Comparison of ENCODE assay signal across 23 cellular contexts in genomic region chrX:152646961-152647360, GRCh38. TPM values are rescaled to one million over a fixed set of nuclear protein-coding genes. Genes with fewer than 3 reads are reported as not detected.
DNase-seq lines count a peak whose midpoint lies in the region; ATAC-seq and TF ChIP-seq lines count a peak whose summit lies in the region.
"Had no signal": no experiment of that assay in that cellular context is flagged by ENCODE, and none has a peak within 500 bp of the region (broad histone marks: within the 10 kb centered on the region; RNA-seq: fewer than 3 reads in every experiment).

No MANE protein-coding gene starts in this region.

- H4K8ac ChIP-seq in mesenchymal stem cell (ENCODE audit: low read length): no peak overlapping the region

- H3K4me3 ChIP-seq in BLaER1 treated with 17β-estradiol and CSF1 and Interleukin-3, amounts not matched to agents 10 nM and 100 nM: no peak overlapping the region
- H3K4me3 ChIP-seq in OCI-LY3 (ENCODE audit: low read length): no peak overlapping the region
- H3K4me3 ChIP-seq in esophagus muscularis mucosa: no peak overlapping the region
- no peak overlapping the region for H3K4me3 ChIP-seq in mesenchymal stem cell (ENCODE audit: insufficient read depth in 1 of 2, low read depth in 1 of 2, low read length in 2 of 2)
- H3K4me3 ChIP-seq: GM23248 had no signal

- H3K27me3 ChIP-seq in BLaER1 treated with 17β-estradiol and CSF1 and Interleukin-3, amounts not matched to agents 10 nM and 100 nM: peaks cover 84 to 100% (median 99%) of the 10 kb centered on the region in 11 experiments
- H3K27me3 ChIP-seq in OCI-LY3 (ENCODE audit: low read depth, low read length) (0 out of 2 replicates have a peak, but pooled peaks cover 8% of the 10 kb centered on the region), esophagus muscularis mucosa (no peaks in the 10 kb centered on the region), mesenchymal stem cell (ENCODE audit: control insufficient read depth in 1 of 2, insufficient read depth in 1 of 2, low read length in 2 of 2) (peaks cover 0 to 63% of the 10 kb centered on the region in 2 experiments)
- H3K27me3 ChIP-seq: BE2C had no signal

- no peak for TF ChIP-seq EP300 in esophagus muscularis mucosa (IDR thresholded peaks at IDR 0.05)

- H3K36me3 ChIP-seq in BLaER1 treated with 17β-estradiol and CSF1 and Interleukin-3, amounts not matched to agents 10 nM and 100 nM: no peaks in the 10 kb centered on the region
- no peaks in the 10 kb centered on the region for H3K36me3 ChIP-seq in OCI-LY3 (replicated peaks; ENCODE audit: low read depth, low read length)
- no peaks in the 10 kb centered on the region for H3K36me3 ChIP-seq in esophagus muscularis mucosa
- H3K36me3 ChIP-seq in mesenchymal stem cell (ENCODE audit: control insufficient read depth in 1 of 2, insufficient read depth in 2 of 2, low read depth in 1 of 2, low read length in 2 of 2): no peaks in the 10 kb centered on the region
- H3K36me3 ChIP-seq: BE2C had no signal

- WGBS in esophagus muscularis mucosa: 82% methylated on average over 7 of the region's 12 CpGs
- 89% methylated on average over 12 of the region's 12 CpGs for WGBS in mesenchymal stem cell

- peaks cover 0 to 8% (median 0%) of the 10 kb centered on the region in 11 experiments; a peak in 3 of 22 replicates for H4K20me1 ChIP-seq in BLaER1 treated with 17β-estradiol and CSF1 and Interleukin-3, amounts not matched to agents 10 nM and 100 nM
- no peaks in the 10 kb centered on the region for H4K20me1 ChIP-seq in OCI-LY3 (ENCODE audit: insufficient read depth, low read length)

- no peak overlapping the region for H3K18ac ChIP-seq in mesenchymal stem cell (ENCODE audit: low read depth in 1 of 2, low read length in 2 of 2)

- no peak overlapping the region for H3K9ac ChIP-seq in BLaER1 treated with 17β-estradiol and CSF1 and Interleukin-3, amounts not matched to agents 10 nM and 100 nM
- H3K9ac ChIP-seq in OCI-LY3 (ENCODE audit: low read length) (no peak overlapping the region), mesenchymal stem cell (ENCODE audit: low read length) (no peak overlapping the region)
- H3K9ac ChIP-seq: GM23248 had no signal

- peaks cover 0 to 2% (median 0%) of the 10 kb centered on the region in 11 experiments; a peak in 2 of 22 replicates for H3K9me3 ChIP-seq in BLaER1 treated with 17β-estradiol and CSF1 and Interleukin-3, amounts not matched to agents 10 nM and 100 nM (replicated peaks in 1 of 11)
- H3K9me3 ChIP-seq in OCI-LY3 (ENCODE audit: insufficient read depth, low read length): no peaks in the 10 kb centered on the region
- H3K9me3 ChIP-seq in esophagus muscularis mucosa: no peaks in the 10 kb centered on the region
- peaks cover 3% of the 10 kb centered on the region for H3K9me3 ChIP-seq in mesenchymal stem cell (ENCODE audit: control insufficient read depth, low read length)
- H3K9me3 ChIP-seq: BE2C had no signal

- TF ChIP-seq CTCF in OCI-LY3 (IDR thresholded peaks at IDR 0.05; ENCODE audit: low read depth, low read length) (no peak), esophagus muscularis mucosa (IDR thresholded peaks at IDR 0.05) (no peak)

- no peaks in the 10 kb centered on the region for H3K79me2 ChIP-seq in OCI-LY3 (ENCODE audit: low read length)

- intact Hi-C loops in esophagus muscularis mucosa (cut with DNase I): no loop called here

- H2BK15ac ChIP-seq in mesenchymal stem cell (ENCODE audit: low read depth, poor library complexity, severe bottlenecking): no peak overlapping the region

- H3K4ac ChIP-seq in mesenchymal stem cell (ENCODE audit: low read depth in 1 of 2, low read length in 2 of 2): no peak overlapping the region

- H3K23ac ChIP-seq in mesenchymal stem cell (ENCODE audit: low read length in 2 of 2): no peak overlapping the region

- no peak overlapping the region for H2AK5ac ChIP-seq in mesenchymal stem cell (ENCODE audit: low read length, severe bottlenecking)

- no peak overlapping the region for H3K27ac ChIP-seq in BLaER1 treated with 17β-estradiol and CSF1 and Interleukin-3, amounts not matched to agents 10 nM and 100 nM
- H3K27ac ChIP-seq in OCI-LY3 (ENCODE audit: low read length) (no peak overlapping the region), esophagus muscularis mucosa (replicated peaks in 1 of 4) (no peak overlapping the region), mesenchymal stem cell (ENCODE audit: low read length, poor library complexity, severe bottlenecking) (no peak overlapping the region)
- H3K27ac ChIP-seq: GM23248 had no signal

- H2BK5ac ChIP-seq in mesenchymal stem cell (ENCODE audit: low read depth, low read length, poor library complexity, severe bottlenecking): no peak overlapping the region

- H2AFZ ChIP-seq in OCI-LY3 (ENCODE audit: low read depth, low read length) (no peak overlapping the region), mesenchymal stem cell (ENCODE audit: low read depth, low read length) (no peak overlapping the region)
- H2AFZ ChIP-seq: GM23248 had no signal

- H3K79me1 ChIP-seq in mesenchymal stem cell (replicated peaks; ENCODE audit: low read length, poor library complexity, severe bottlenecking): no peaks in the 10 kb centered on the region

- no peak for TF ChIP-seq POLR2A in esophagus muscularis mucosa (IDR thresholded peaks at IDR 0.05; ENCODE audit: low read depth)

- no peak overlapping the region for H3K14ac ChIP-seq in mesenchymal stem cell (ENCODE audit: low read length in 2 of 2)

- DNase-seq in esophagus muscularis mucosa (ENCODE audit: extremely low spot score) (peak; percentile 21), NCI-H1105 (lab: John Stamatoyannopoulos, UW) (no peak), CD1c-positive myeloid dendritic cell (ENCODE audit: extremely low spot score) (no peak), mesenchymal stem cell (no peak)
- DNase-seq: ACHN; BE2C; CD8-positive, alpha-beta memory T cell; COR-L47; DMS 273 treated with DMSO at 0.1 percent for 48 hours; DMS53; DND-41; EL; GM23248; HCEC 1CT; KBM-7 had no signal

- peaks cover 0 to 16% (median 11%) of the 10 kb centered on the region in 10 experiments; a peak in 14 of 20 replicates for H3K4me1 ChIP-seq in BLaER1 treated with 17β-estradiol and CSF1 and Interleukin-3, amounts not matched to agents 10 nM and 100 nM
- H3K4me1 ChIP-seq in OCI-LY3 (ENCODE audit: low read length) (peaks cover 4% of the 10 kb centered on the region; the same call in 1 of the 2 replicates), esophagus muscularis mucosa (no peaks in the 10 kb centered on the region), mesenchymal stem cell (ENCODE audit: control insufficient read depth, insufficient read depth, low read depth, low read length) (no peaks in the 10 kb centered on the region)
- H3K4me1 ChIP-seq: BE2C had no signal

- H4K91ac ChIP-seq in mesenchymal stem cell (ENCODE audit: low read length): no peak overlapping the region

- peak overlapping the region in 9 of 11 experiments; percentile 15 to 63 (median 55); a peak in 15 of 22 replicates for H3K4me2 ChIP-seq in BLaER1 treated with 17β-estradiol and CSF1 and Interleukin-3, amounts not matched to agents 10 nM and 100 nM
- H3K4me2 ChIP-seq in OCI-LY3 (ENCODE audit: low read length) (peak overlapping the region; percentile 17; the same call in 1 of the 2 replicates), mesenchymal stem cell (ENCODE audit: low read length, poor library complexity, severe bottlenecking) (no peak overlapping the region)

- H2BK12ac ChIP-seq in mesenchymal stem cell (ENCODE audit: low read length in 2 of 2): no peak overlapping the region

- ATAC-seq in GM21717 (IDR thresholded peaks at IDR 0.05; ENCODE audit: unreplicated experiment) (peak; percentile 43), SK-N-SH treated with all-trans-retinoic acid at 6 μM for 48 hours (no peak)
- ATAC-seq: HepG2 had no signal

- no peak overlapping the region for H2BK120ac ChIP-seq in mesenchymal stem cell (ENCODE audit: low read depth, low read length)

TF ChIP-seq in SK-N-SH treated with all-trans-retinoic acid at 6 μM for 48 hours, 23 proteins besides CTCF, POLR2A, EP300 and RAD21:
- TF ChIP-seq OSR1 (CRISPR knock-in tag; IDR thresholded peaks at IDR 0.05): no peak
- TF ChIP-seq PPARA (CRISPR knock-in tag; IDR thresholded peaks at IDR 0.05; ENCODE audit: borderline replicate concordance): no peak
- no peak for TF ChIP-seq ESRRG (CRISPR knock-in tag; IDR thresholded peaks at IDR 0.05)
- no peak for TF ChIP-seq ZNF8 (CRISPR knock-in tag; IDR thresholded peaks at IDR 0.05)
- no peak for TF ChIP-seq CSRNP3 (CRISPR knock-in tag; IDR thresholded peaks at IDR 0.05)
- no peak for TF ChIP-seq TCF4 (CRISPR knock-in tag; IDR thresholded peaks at IDR 0.05; ENCODE audit: borderline replicate concordance)
- TF ChIP-seq GLIS3 (CRISPR knock-in tag; IDR thresholded peaks at IDR 0.05): no peak

RNA-seq across cellular contexts. Expression of gene GABRQ, which starts 9.3 kb away (rescaled TPM):
- under 1 TPM in 1 of 4 donors, not detected in 3; 0.06 TPM for total RNA-seq in esophagus muscularis mucosa
- not detected for polyA plus RNA-seq in mesenchymal stem cell (2013, experiment 1 of 2)
- not detected for polyA plus RNA-seq in mesenchymal stem cell (2013, experiment 2 of 2)
- total RNA-seq: CD8-positive, alpha-beta memory T cell; G401; GM23248; HepG2 had no signal
- polyA plus RNA-seq: CD14-positive monocyte; CD8-positive, alpha-beta memory T cell; GM23248; HepG2; IgD-negative memory B cell had no signal

RNA-seq across cellular contexts. Expression of gene MAGEA3, which starts 51.6 kb away (rescaled TPM):
- total RNA-seq in esophagus muscularis mucosa: not detected
- not detected for polyA plus RNA-seq in mesenchymal stem cell (2013, experiment 1 of 2)
- not detected for polyA plus RNA-seq in mesenchymal stem cell (2013, experiment 2 of 2)
- total RNA-seq: CD8-positive, alpha-beta memory T cell; G401; GM23248; HepG2 had no signal
- polyA plus RNA-seq: CD14-positive monocyte; CD8-positive, alpha-beta memory T cell; GM23248; HepG2; IgD-negative memory B cell had no signal
